Comparison of ENCODE assay signal across 22 cellular contexts in genomic region chr12:99146730-99147129, GRCh38.
DNase-seq lines count a peak whose midpoint lies in the region; ATAC-seq, FAIRE-seq and TF ChIP-seq lines count a peak whose summit lies in the region.
"Had no signal": no experiment of that assay in that cellular context is flagged by ENCODE, and none has a peak within 500 bp of the region (broad histone marks: within the 10 kb centered on the region; RNA-seq: fewer than 3 reads in every experiment).

No MANE protein-coding gene starts in this region.

- CTCF ChIA-PET in K562 (lab: Yijun Ruan, JAX; ENCODE audit: low intra/inter-chr PET ratio), result no interaction called here

- TF ChIP-seq CTCF in left ventricle myocardium inferior (IDR thresholded peaks at IDR 0.05; ENCODE audit: borderline replicate concordance) (no peak), heart right ventricle (IDR thresholded peaks at IDR 0.05) (no peak), OCI-LY3 (IDR thresholded peaks at IDR 0.05; ENCODE audit: low read depth, low read length) (no peak), K562 (IDR thresholded peaks at IDR 0.05 in 2 of 3, conservative IDR thresholded peaks at IDR 0.05 in 1 of 3; ENCODE audit: insufficient read depth in 2 of 3, low read depth in 1 of 3, low read length in 3 of 3) (no peak), HFFc6 (IDR thresholded peaks at IDR 0.05) (no peak)

- H3K9me3 ChIP-seq in left ventricle myocardium inferior (replicated peaks), result no peaks in the 10 kb centered on the region
- peaks cover 0 to 3% (median 0%) of the 10 kb centered on the region in 11 donors for H3K9me3 ChIP-seq in heart right ventricle
- H3K9me3 ChIP-seq in OCI-LY3 (ENCODE audit: insufficient read depth, low read length), result peaks cover 11% of the 10 kb centered on the region; the same call in 1 of the 2 replicates
- H3K9me3 ChIP-seq in K562 (replicated peaks; ENCODE audit: control insufficient read depth, insufficient read depth, low read depth, low read length), result no peaks in the 10 kb centered on the region
- H3K9me3 ChIP-seq: BE2C, SJCRH30 had no signal

- H3K9ac ChIP-seq in OCI-LY3 (ENCODE audit: low read length) (no peak overlapping the region), K562 (ENCODE audit: insufficient read depth in 1 of 2, low read depth in 2 of 2, low read length in 2 of 2) (no peak overlapping the region)

- BruUV-seq in K562 (replicated peaks; lab: Mats Ljungman, UMichigan), result no TSS peak

- POLR2A ChIA-PET in K562 (lab: Yijun Ruan, JAX), result no interaction called here

- H3K4me1 Mint-ChIP-seq in HFFc6 (ENCODE audit: low read depth), result no peaks in the 10 kb centered on the region
- H3K4me1 Mint-ChIP-seq: GM23338 had no signal

- H3K4me2 ChIP-seq in OCI-LY3 (ENCODE audit: low read length) (peak overlapping the region; percentile 18), K562 (ENCODE audit: insufficient read depth, low read length) (no peak overlapping the region)
- H3K4me2 ChIP-seq: GM23338 had no signal

- H3K4me1 ChIP-seq in left ventricle myocardium inferior (peaks cover 6% of the 10 kb centered on the region), heart right ventricle (peaks cover 0 to 19% (median 0%) of the 10 kb centered on the region in 9 donors), OCI-LY3 (ENCODE audit: low read length) (peaks cover 28% of the 10 kb centered on the region), K562 (replicated peaks in 1 of 2; ENCODE audit: control insufficient read depth in 2 of 2, insufficient read depth in 2 of 2, low read length in 2 of 2) (no peaks in the 10 kb centered on the region)
- H3K4me1 ChIP-seq: BE2C, SJCRH30 had no signal

- TF ChIP-seq RAD21 in K562 (CRISPR knock-in tag; conservative IDR thresholded peaks at IDR 0.05 in 1 of 2, IDR thresholded peaks at IDR 0.05 in 1 of 2), result no peak

- H3K27ac ChIP-seq in left ventricle myocardium inferior (replicated peaks) (peak overlapping the region; percentile 42), heart right ventricle (peak overlapping the region in 2 of 10 donors; percentile 41 to 67), OCI-LY3 (ENCODE audit: low read length) (no peak overlapping the region), K562 (ENCODE audit: extremely low read depth, low read depth, low read length) (no peak overlapping the region)
- H3K27ac ChIP-seq: SJCRH30 had no signal

- H3K79me2 ChIP-seq in OCI-LY3 (ENCODE audit: low read length) (no peaks in the 10 kb centered on the region), K562 (ENCODE audit: control insufficient read depth, insufficient read depth, low read length) (no peaks in the 10 kb centered on the region)

- ATAC-seq in heart right ventricle, result no peak
- no peak for ATAC-seq in K562
- ATAC-seq in HG03354 (IDR thresholded peaks at IDR 0.05; ENCODE audit: poor library complexity, severe bottlenecking, unreplicated experiment), result no peak
- no peak for ATAC-seq in HG02852 (IDR thresholded peaks at IDR 0.05; ENCODE audit: unreplicated experiment)
- ATAC-seq: GM23338 had no signal

- 81 to 82% methylated on average over 5 of the region's 5 CpGs for WGBS in heart right ventricle, 2 donors
- 0% methylated on average over 5 of the region's 5 CpGs for WGBS in K562 (ENCODE audit: insufficient coverage, low coverage, missing lambda C conversion rate)

- DNase-seq in left ventricle myocardium inferior (no peak), heart right ventricle (no peak), K562 (ENCODE audit: extremely low read depth in 1 of 4, low spot score in 3 of 4) (no peak), GM19239 (ENCODE audit: insufficient read length, low spot score) (no peak), HFFc6 (no peak)
- DNase-seq: 8988T; BE2C; CD4-positive, alpha-beta T cell; DMS153; EL; HCEC 1CT; NCI-H1417; NCI-H187; NCI-H2227 treated with DMSO at 0.1 percent for 48 hours; NCI-H524; SJCRH30 had no signal

- H4K20me1 ChIP-seq in OCI-LY3 (ENCODE audit: insufficient read depth, low read length) (no peaks in the 10 kb centered on the region), K562 (replicated peaks; ENCODE audit: control insufficient read depth, insufficient read depth, low read length) (no peaks in the 10 kb centered on the region)

- no peaks in the 10 kb centered on the region for H3K27me3 ChIP-seq in left ventricle myocardium inferior (ENCODE audit: low read depth)
- no peaks in the 10 kb centered on the region for H3K27me3 ChIP-seq in heart right ventricle
- H3K27me3 ChIP-seq in OCI-LY3 (ENCODE audit: low read depth, low read length), result no peaks in the 10 kb centered on the region
- no peaks in the 10 kb centered on the region for H3K27me3 ChIP-seq in K562 (ENCODE audit: control insufficient read depth in 2 of 2, insufficient read depth in 2 of 2, low read length in 2 of 2)
- H3K27me3 ChIP-seq: BE2C, SJCRH30 had no signal

- no peak for TF ChIP-seq POLR2A in K562 (conservative IDR thresholded peaks at IDR 0.05)

- TF ChIP-seq EP300 in K562 (IDR thresholded peaks at IDR 0.05; ENCODE audit: low read length), result no peak

- no peak overlapping the region for H2AFZ ChIP-seq in OCI-LY3 (ENCODE audit: low read depth, low read length)
- H2AFZ ChIP-seq in K562 (ENCODE audit: low read depth, low read length), result no peak overlapping the region
- H2AFZ ChIP-seq: GM23338 had no signal

- no peak overlapping the region for H3K4me3 Mint-ChIP-seq in HFFc6
- H3K4me3 Mint-ChIP-seq: CD4-positive, alpha-beta T cell; GM23338 had no signal

- in situ Hi-C loops in K562 (cut with MboI), result no loop called here

- FAIRE-seq in K562 (lab: Jason Lieb, UNC) (no peak), GM19239 (lab: Jason Lieb, UNC) (no peak)
- FAIRE-seq: GM12892, GM18507 had no signal

- H3K36me3 ChIP-seq in left ventricle myocardium inferior (no peaks in the 10 kb centered on the region), heart right ventricle (no peaks in the 10 kb centered on the region), OCI-LY3 (replicated peaks; ENCODE audit: low read depth, low read length) (no peaks in the 10 kb centered on the region), K562 (ENCODE audit: control insufficient read depth, insufficient read depth, low read length) (no peaks in the 10 kb centered on the region)
- H3K36me3 ChIP-seq: BE2C, SJCRH30 had no signal

- H3K9me3 Mint-ChIP-seq in HFFc6, result peaks cover 31% of the 10 kb centered on the region

- no peaks in the 10 kb centered on the region for H3K36me3 Mint-ChIP-seq in HFFc6 (ENCODE audit: low read depth)

- H3K4me3 ChIP-seq in left ventricle myocardium inferior (no peak overlapping the region), heart right ventricle (no peak overlapping the region), OCI-LY3 (ENCODE audit: low read length) (no peak overlapping the region), K562 (no peak overlapping the region)
- H3K4me3 ChIP-seq: GM23338, SJCRH30 had no signal

- no peak overlapping the region for H3K27ac Mint-ChIP-seq in HFFc6
- H3K27ac Mint-ChIP-seq: CD4-positive, alpha-beta T cell; GM23338 had no signal

- intact Hi-C loops in left ventricle myocardium inferior (cut with micrococcal nuclease) (no loop called here), heart right ventricle (cut with DNase I) (no loop called here), K562 (cut with micrococcal nuclease) (no loop called here)

- H3K27me3 Mint-ChIP-seq in HFFc6 (ENCODE audit: insufficient read depth), result no peaks in the 10 kb centered on the region
- H3K27me3 Mint-ChIP-seq: CD4-positive, alpha-beta T cell had no signal

- no peaks in the 10 kb centered on the region for H3K9me1 ChIP-seq in K562 (ENCODE audit: control insufficient read depth, insufficient read depth, low read length)

TF ChIP-seq in K562, 482 proteins besides CTCF, POLR2A, EP300 and RAD21 (continues in another document):
- TF ChIP-seq ZNF449 (CRISPR knock-in tag; IDR thresholded peaks at IDR 0.05), result no peak
